27 cellular contexts compared by ENCODE assay signal in genomic region chr5:42962139-42962538, GRCh38.
"Had no signal": no experiment of that assay in that cellular context is flagged by ENCODE, and none has a peak within 500 bp of the region (broad histone marks: within the 10 kb centered on the region; RNA-seq: fewer than 3 reads in every experiment).

No MANE protein-coding gene starts in this region.

- H3K27ac ChIP-seq: dorsolateral prefrontal cortex, epithelial cell of prostate, gastrocnemius medialis, left lung, ovary, psoas muscle, sigmoid colon, thyroid gland, vagina had no signal

- H3K36me3 Mint-ChIP-seq: mesothelial cell of epicardium; naive B cell; stimulated activated memory B cell treated with anti-CD40 and anti-IgM and Interleukin-4, amounts not matched to agents 10 μg/mL and 1 μg/mL and 100 μg/mL, for 72 hours had no signal

- H3K4me3 Mint-ChIP-seq: endodermal cell; mesothelial cell of epicardium; naive B cell; stimulated activated memory B cell treated with anti-CD40 and anti-IgM and Interleukin-4, amounts not matched to agents 10 μg/mL and 1 μg/mL and 100 μg/mL, for 72 hours; stimulated activated naive CD8-positive, alpha-beta T cell treated with anti-CD3 and anti-CD28 coated beads, Interleukin-15, amount 100 ng/mL, for 72 hours had no signal

- H3K27ac Mint-ChIP-seq: endodermal cell; mesothelial cell of epicardium; stimulated activated memory B cell treated with anti-CD40 and anti-IgM and Interleukin-4, amounts not matched to agents 10 μg/mL and 1 μg/mL and 100 μg/mL, for 72 hours had no signal

- DNase-seq: dorsolateral prefrontal cortex; effector CD4-positive, alpha-beta T cell; endodermal cell; foreskin fibroblast; gastrocnemius medialis; head of caudate nucleus; left cardiac atrium; left lung; mesenchymal stem cell; mucosa of descending colon; naive B cell; occipital lobe; ovary; posterior cingulate gyrus; psoas muscle; right cardiac atrium; sigmoid colon; stimulated activated CD4-positive, alpha-beta T cell treated with anti-CD3 and anti-CD28 coated beads, Interleukin-2, amount 100 ng/mL, for 24 hours; stimulated activated CD4-positive, alpha-beta T cell treated with anti-CD3 and anti-CD28 coated beads, Interleukin-4, amount 100 ng/mL, for 24 hours; stimulated activated naive CD8-positive, alpha-beta T cell treated with anti-CD3 and anti-CD28 coated beads, Interleukin-15, amount 100 ng/mL, for 72 hours; thyroid gland; trophoblast cell had no signal

- ATAC-seq: esophagus mucosa; gastrocnemius medialis; left cardiac atrium; left lung; mucosa of descending colon; psoas muscle; right cardiac atrium; stimulated activated memory B cell treated with anti-CD40 and anti-IgM and Interleukin-4, amounts not matched to agents 10 μg/mL and 1 μg/mL and 100 μg/mL, for 72 hours; stimulated activated naive CD8-positive, alpha-beta T cell treated with anti-CD3 and anti-CD28 coated beads, Interleukin-15, amount 100 ng/mL, for 72 hours had no signal

- H3K9me3 ChIP-seq: gastrocnemius medialis, left lung, mucosa of descending colon, ovary, psoas muscle, sigmoid colon, thyroid gland, vagina had no signal

- H3K4me1 Mint-ChIP-seq: endodermal cell; mesothelial cell of epicardium; stimulated activated memory B cell treated with anti-CD40 and anti-IgM and Interleukin-4, amounts not matched to agents 10 μg/mL and 1 μg/mL and 100 μg/mL, for 72 hours had no signal

- H3K27me3 Mint-ChIP-seq: naive B cell; stimulated activated memory B cell treated with anti-CD40 and anti-IgM and Interleukin-4, amounts not matched to agents 10 μg/mL and 1 μg/mL and 100 μg/mL, for 72 hours; stimulated activated naive CD8-positive, alpha-beta T cell treated with anti-CD3 and anti-CD28 coated beads, Interleukin-15, amount 100 ng/mL, for 72 hours had no signal

- H3K27me3 ChIP-seq: gastrocnemius medialis, ovary, thyroid gland, vagina had no signal

- H3K4me1 ChIP-seq: gastrocnemius medialis, left lung, psoas muscle, sigmoid colon, thyroid gland, vagina had no signal

- H3K36me3 ChIP-seq: gastrocnemius medialis, left lung, ovary, sigmoid colon, thyroid gland, vagina had no signal

- H3K4me3 ChIP-seq: dorsolateral prefrontal cortex, gastrocnemius medialis, left lung, mucosa of descending colon, ovary, psoas muscle, sigmoid colon, thyroid gland, vagina had no signal

- H3K9me3 Mint-ChIP-seq: mesothelial cell of epicardium; naive B cell; stimulated activated memory B cell treated with anti-CD40 and anti-IgM and Interleukin-4, amounts not matched to agents 10 μg/mL and 1 μg/mL and 100 μg/mL, for 72 hours; stimulated activated naive CD8-positive, alpha-beta T cell treated with anti-CD3 and anti-CD28 coated beads, Interleukin-15, amount 100 ng/mL, for 72 hours had no signal
